ENCODE assay signal across 8 cellular contexts in genomic region chr10:96830511-96831199, GRCh38. TPM values are rescaled to one million over a fixed set of nuclear protein-coding genes. Genes with fewer than 3 reads are reported as not detected.
DNase-seq lines count a peak whose midpoint lies in the region; ATAC-seq, FAIRE-seq and TF ChIP-seq lines count a peak whose summit lies in the region.

No MANE protein-coding gene starts in this region.

- H3K9me3 ChIP-seq in T-helper 17 cell (ENCODE audit: control insufficient read depth, low read length, poor library complexity, severe bottlenecking) (no peaks in the 10 kb centered on the region), astrocyte (ENCODE audit: insufficient read depth, low read depth, low read length) (no peaks in the 10 kb centered on the region)

- peak overlapping the region; percentile 38 for H3K4me2 ChIP-seq in astrocyte (ENCODE audit: low read length)

- no peak overlapping the region for H3K4me3 ChIP-seq in astrocyte (ENCODE audit: insufficient read depth, low read depth, low read length)

- peaks cover 21% of the 10 kb centered on the region for H3K4me1 Mint-ChIP-seq in T-helper 17 cell
- peaks cover 13% of the 10 kb centered on the region for H3K4me1 Mint-ChIP-seq in astrocyte (ENCODE audit: low read depth, unreplicated experiment)

- FAIRE-seq in astrocyte (lab: Jason Lieb, UNC): no peak

- no peak overlapping the region for H2AFZ ChIP-seq in astrocyte (ENCODE audit: low read depth, low read length)

- peaks cover 29% of the 10 kb centered on the region for H3K79me2 ChIP-seq in astrocyte (ENCODE audit: insufficient read depth, low read length)

- no peak for ATAC-seq in T-helper 17 cell
- no peak for ATAC-seq in GM18505 (IDR thresholded peaks at IDR 0.05; ENCODE audit: unreplicated experiment)
- ATAC-seq in GM21529 (IDR thresholded peaks at IDR 0.05; ENCODE audit: unreplicated experiment): no peak

- H3K9ac ChIP-seq in astrocyte (ENCODE audit: low read length): no peak overlapping the region

- H3K27me3 ChIP-seq in astrocyte (ENCODE audit: insufficient read depth, low read length): peaks cover 3% of the 10 kb centered on the region

- H3K36me3 Mint-ChIP-seq in T-helper 17 cell (ENCODE audit: low read depth): no peaks in the 10 kb centered on the region
- H3K36me3 Mint-ChIP-seq in astrocyte (ENCODE audit: low read depth, unreplicated experiment): peaks cover 2% of the 10 kb centered on the region

- H3K4me1 ChIP-seq in astrocyte (ENCODE audit: insufficient read depth, low read length): peaks cover 13% of the 10 kb centered on the region

- peaks cover 24% of the 10 kb centered on the region for H4K20me1 ChIP-seq in astrocyte (ENCODE audit: insufficient read depth, low read length)

- TF ChIP-seq CTCF in GM10266 (IDR thresholded peaks at IDR 0.05; ENCODE audit: control insufficient read depth, insufficient read depth, low read depth, missing control alignments): peak; percentile 75
- TF ChIP-seq CTCF in astrocyte (IDR thresholded peaks at IDR 0.05; ENCODE audit: insufficient read depth, low read depth, low read length): peak; percentile 91

- no peak for TF ChIP-seq POLR2A in GM18505 (IDR thresholded peaks at IDR 0.05; ENCODE audit: borderline replicate concordance, extremely low read depth, insufficient read depth, insufficient read length)

- H3K36me3 ChIP-seq in astrocyte (ENCODE audit: insufficient read depth, low read length): no peaks in the 10 kb centered on the region

- DNase-seq in GM10266 (ENCODE audit: extremely low spot score) (peak; percentile 78), M059J (ENCODE audit: low read depth) (peak; percentile 65), T-helper 17 cell (peak; percentile 45 to 76 (median 55)), astrocyte (ENCODE audit: low read depth) (peak; percentile 39), islet precursor cell (peak; percentile 83)
- DNase-seq in stimulated activated CD4-positive, alpha-beta T cell treated with anti-CD3 and anti-CD28 coated beads, Interleukin-1b, Interleukin-23, amount 100 ng/mL, for 24 hours (ENCODE audit: low read depth in 4 of 4, low spot score in 1 of 4): peak; percentile 53 to 70 (median 66)

- H3K27ac ChIP-seq in astrocyte (ENCODE audit: low read depth, low read length): no peak overlapping the region

- H3K27ac Mint-ChIP-seq in T-helper 17 cell (peak overlapping the region; percentile 96), astrocyte (ENCODE audit: unreplicated experiment) (no peak overlapping the region)

- H3K4me3 Mint-ChIP-seq in T-helper 17 cell (peak overlapping the region; percentile 39), astrocyte (ENCODE audit: unreplicated experiment) (peak overlapping the region; percentile 95)

- H3K9me3 Mint-ChIP-seq in astrocyte (ENCODE audit: unreplicated experiment): no peaks in the 10 kb centered on the region

- no peaks in the 10 kb centered on the region for H3K27me3 Mint-ChIP-seq in T-helper 17 cell
- peaks cover 10% of the 10 kb centered on the region for H3K27me3 Mint-ChIP-seq in astrocyte (ENCODE audit: low read depth, unreplicated experiment)

RNA-seq across cellular contexts. Expression of gene LCOR, which starts 1.4 kb away (rescaled TPM):
- total RNA-seq in M059J (2014; rRNA removed; shearing (Covaris generic)): 7.2 and 15.8 TPM in 2 replicates
- total RNA-seq in T-helper 17 cell (10 to 100 TPM; 50.5 to 63.0 TPM), astrocyte (72.0 and 72.8 TPM in 2 replicates)
